1 cellular context compared by ENCODE assay signal in the genomic region with DNA sequence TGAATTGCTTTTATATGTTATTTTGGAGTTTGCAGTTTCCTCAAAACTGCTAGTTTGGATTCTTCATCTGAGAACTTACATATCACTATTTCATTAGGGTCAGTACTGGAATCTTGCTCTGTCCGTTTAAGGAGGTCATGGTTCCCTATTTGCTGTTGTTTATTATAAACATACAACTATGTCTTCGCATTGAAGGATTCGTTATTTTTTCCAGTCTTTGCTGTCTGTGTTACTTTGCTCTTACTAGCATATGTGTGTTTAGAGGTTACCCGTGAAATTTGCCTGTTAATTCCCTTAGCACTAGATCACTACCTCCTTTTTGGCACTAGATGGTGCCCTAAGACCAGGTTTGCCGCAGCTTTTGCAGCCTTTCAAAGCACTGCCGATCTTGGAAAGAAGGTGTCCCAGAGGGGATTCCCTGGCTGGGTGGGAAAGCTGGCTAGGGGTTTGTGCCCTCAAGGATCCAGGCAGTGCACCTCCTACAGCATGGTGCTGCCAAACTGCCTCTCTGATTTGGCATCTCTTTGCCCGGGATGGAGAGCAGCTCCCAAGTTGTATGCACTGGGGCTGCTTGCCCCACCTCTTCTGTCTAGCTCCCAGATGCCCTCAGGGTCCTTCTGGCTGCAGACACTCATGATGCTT.
TF ChIP-seq lines count a peak whose summit lies in the region.

No MANE protein-coding gene starts in this region.

TF ChIP-seq in GM12878, 131 proteins besides CTCF, POLR2A, EP300 and RAD21 (continued from another document):
- TF ChIP-seq, protein P1, sequence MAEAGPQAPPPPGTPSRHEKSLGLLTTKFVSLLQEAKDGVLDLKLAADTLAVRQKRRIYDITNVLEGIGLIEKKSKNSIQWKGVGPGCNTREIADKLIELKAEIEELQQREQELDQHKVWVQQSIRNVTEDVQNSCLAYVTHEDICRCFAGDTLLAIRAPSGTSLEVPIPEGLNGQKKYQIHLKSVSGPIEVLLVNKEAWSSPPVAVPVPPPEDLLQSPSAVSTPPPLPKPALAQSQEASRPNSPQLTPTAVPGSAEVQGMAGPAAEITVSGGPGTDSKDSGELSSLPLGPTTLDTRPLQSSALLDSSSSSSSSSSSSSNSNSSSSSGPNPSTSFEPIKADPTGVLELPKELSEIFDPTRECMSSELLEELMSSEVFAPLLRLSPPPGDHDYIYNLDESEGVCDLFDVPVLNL (IDR thresholded peaks at IDR 0.05; ENCODE audit: low read depth, low read length): no peak
- TF ChIP-seq, protein P2, sequence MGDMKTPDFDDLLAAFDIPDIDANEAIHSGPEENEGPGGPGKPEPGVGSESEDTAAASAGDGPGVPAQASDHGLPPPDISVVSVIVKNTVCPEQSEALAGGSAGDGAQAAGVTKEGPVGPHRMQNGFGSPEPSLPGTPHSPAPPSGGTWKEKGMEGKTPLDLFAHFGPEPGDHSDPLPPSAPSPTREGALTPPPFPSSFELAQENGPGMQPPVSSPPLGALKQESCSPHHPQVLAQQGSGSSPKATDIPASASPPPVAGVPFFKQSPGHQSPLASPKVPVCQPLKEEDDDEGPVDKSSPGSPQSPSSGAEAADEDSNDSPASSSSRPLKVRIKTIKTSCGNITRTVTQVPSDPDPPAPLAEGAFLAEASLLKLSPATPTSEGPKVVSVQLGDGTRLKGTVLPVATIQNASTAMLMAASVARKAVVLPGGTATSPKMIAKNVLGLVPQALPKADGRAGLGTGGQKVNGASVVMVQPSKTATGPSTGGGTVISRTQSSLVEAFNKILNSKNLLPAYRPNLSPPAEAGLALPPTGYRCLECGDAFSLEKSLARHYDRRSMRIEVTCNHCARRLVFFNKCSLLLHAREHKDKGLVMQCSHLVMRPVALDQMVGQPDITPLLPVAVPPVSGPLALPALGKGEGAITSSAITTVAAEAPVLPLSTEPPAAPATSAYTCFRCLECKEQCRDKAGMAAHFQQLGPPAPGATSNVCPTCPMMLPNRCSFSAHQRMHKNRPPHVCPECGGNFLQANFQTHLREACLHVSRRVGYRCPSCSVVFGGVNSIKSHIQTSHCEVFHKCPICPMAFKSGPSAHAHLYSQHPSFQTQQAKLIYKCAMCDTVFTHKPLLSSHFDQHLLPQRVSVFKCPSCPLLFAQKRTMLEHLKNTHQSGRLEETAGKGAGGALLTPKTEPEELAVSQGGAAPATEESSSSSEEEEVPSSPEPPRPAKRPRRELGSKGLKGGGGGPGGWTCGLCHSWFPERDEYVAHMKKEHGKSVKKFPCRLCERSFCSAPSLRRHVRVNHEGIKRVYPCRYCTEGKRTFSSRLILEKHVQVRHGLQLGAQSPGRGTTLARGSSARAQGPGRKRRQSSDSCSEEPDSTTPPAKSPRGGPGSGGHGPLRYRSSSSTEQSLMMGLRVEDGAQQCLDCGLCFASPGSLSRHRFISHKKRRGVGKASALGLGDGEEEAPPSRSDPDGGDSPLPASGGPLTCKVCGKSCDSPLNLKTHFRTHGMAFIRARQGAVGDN (IDR thresholded peaks at IDR 0.05): no peak
- no peak for TF ChIP-seq ZNF384 (IDR thresholded peaks at IDR 0.05; ENCODE audit: borderline replicate concordance, low read depth, low read length)
- TF ChIP-seq ZNF217 (IDR thresholded peaks at IDR 0.05): no peak
- TF ChIP-seq GABPA (IDR thresholded peaks at IDR 0.05; ENCODE audit: low read depth): no peak
- peak; percentile 85 for TF ChIP-seq EED (IDR thresholded peaks at IDR 0.05; ENCODE audit: low read depth)
- TF ChIP-seq FOXM1 (IDR thresholded peaks at IDR 0.05; ENCODE audit: low read depth, low read length): peak; percentile 50; the same call in 1 of the 2 replicates
- TF ChIP-seq KAT2A (conservative IDR thresholded peaks at IDR 0.05; ENCODE audit: control insufficient read depth, low read depth, low read length): no peak
- no peak for TF ChIP-seq PAX8 (IDR thresholded peaks at IDR 0.05)
- peak; percentile 61; the same call in 1 of the 2 replicates for TF ChIP-seq DPF2 (IDR thresholded peaks at IDR 0.05)
- TF ChIP-seq HDGF (IDR thresholded peaks at IDR 0.05): peak; percentile 24; the same call in 1 of the 2 replicates
- TF ChIP-seq SIX5 (IDR thresholded peaks at IDR 0.05; ENCODE audit: low read depth, low read length, severe bottlenecking): no peak
- no peak for TF ChIP-seq NR2F1 (conservative IDR thresholded peaks at IDR 0.05)
- no peak for TF ChIP-seq NR2C2 (IDR thresholded peaks at IDR 0.05; ENCODE audit: borderline replicate concordance, control insufficient read depth, insufficient read length, low read depth)
- TF ChIP-seq NRF1 (conservative IDR thresholded peaks at IDR 0.05; ENCODE audit: low read depth, low read length): no peak
- TF ChIP-seq ATF7 (IDR thresholded peaks at IDR 0.05; ENCODE audit: low read depth): no peak
- 0 out of 2 replicates have a peak, but pooled peaks have one; percentile 27 for TF ChIP-seq STAT1 (conservative IDR thresholded peaks at IDR 0.05)
- TF ChIP-seq NBN (IDR thresholded peaks at IDR 0.05): peak; percentile 63; the same call in 1 of the 2 replicates
- peak; percentile 46; the same call in 1 of the 2 replicates for TF ChIP-seq CBX5 (IDR thresholded peaks at IDR 0.05; ENCODE audit: low read depth)
- 0 out of 2 replicates have a peak, but pooled peaks have one; percentile 47 for TF ChIP-seq TARDBP (IDR thresholded peaks at IDR 0.05; ENCODE audit: borderline replicate concordance)
- TF ChIP-seq, protein P3, sequence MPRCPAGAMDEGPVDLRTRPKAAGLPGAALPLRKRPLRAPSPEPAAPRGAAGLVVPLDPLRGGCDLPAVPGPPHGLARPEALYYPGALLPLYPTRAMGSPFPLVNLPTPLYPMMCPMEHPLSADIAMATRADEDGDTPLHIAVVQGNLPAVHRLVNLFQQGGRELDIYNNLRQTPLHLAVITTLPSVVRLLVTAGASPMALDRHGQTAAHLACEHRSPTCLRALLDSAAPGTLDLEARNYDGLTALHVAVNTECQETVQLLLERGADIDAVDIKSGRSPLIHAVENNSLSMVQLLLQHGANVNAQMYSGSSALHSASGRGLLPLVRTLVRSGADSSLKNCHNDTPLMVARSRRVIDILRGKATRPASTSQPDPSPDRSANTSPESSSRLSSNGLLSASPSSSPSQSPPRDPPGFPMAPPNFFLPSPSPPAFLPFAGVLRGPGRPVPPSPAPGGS (IDR thresholded peaks at IDR 0.05; ENCODE audit: borderline replicate concordance, insufficient read depth, low read depth, low read length, poor library complexity, severe bottlenecking): no peak
- TF ChIP-seq SREBF1 (IDR thresholded peaks at IDR 0.05; ENCODE audit: low read length): no peak
- TF ChIP-seq SMARCA5 (IDR thresholded peaks at IDR 0.05): 0 out of 2 replicates have a peak, but pooled peaks have one; percentile 67
- no peak for TF ChIP-seq HDAC6 (IDR thresholded peaks at IDR 0.05; ENCODE audit: unreplicated experiment)
- TF ChIP-seq ETV6 (conservative IDR thresholded peaks at IDR 0.05 in 1 of 2, IDR thresholded peaks at IDR 0.05 in 1 of 2; ENCODE audit: borderline replicate concordance in 1 of 2, low read depth in 1 of 2): 0 out of 4 replicates have a peak, but pooled peaks of 1 of the 2 experiments have one; percentile 38
- TF ChIP-seq ZSCAN29 (IDR thresholded peaks at IDR 0.05): 0 out of 2 replicates have a peak, but pooled peaks have one; percentile 43
- peak; percentile 55 to 66; a peak in 3 of 4 replicates for TF ChIP-seq IKZF2 (IDR thresholded peaks at IDR 0.05)
- TF ChIP-seq KDM1A (IDR thresholded peaks at IDR 0.05; ENCODE audit: borderline replicate concordance): no peak
- TF ChIP-seq NFIC (IDR thresholded peaks at IDR 0.05; ENCODE audit: low read depth, low read length): no peak; the same call in 1 of the 2 replicates
- peak; percentile 59; the same call in 1 of the 2 replicates for TF ChIP-seq YY1 (IDR thresholded peaks at IDR 0.05; ENCODE audit: low read depth, low read length)
